Comparison of ENCODE assay signal across 15 cellular contexts in genomic region chr17:6642592-6642991, GRCh38. TPM values are rescaled to one million over a fixed set of nuclear protein-coding genes. Genes with fewer than 3 reads are reported as not detected.
DNase-seq lines count a peak whose midpoint lies in the region; ATAC-seq and TF ChIP-seq lines count a peak whose summit lies in the region.
"Had no signal": no experiment of that assay in that cellular context is flagged by ENCODE, and none has a peak within 500 bp of the region (broad histone marks: within the 10 kb centered on the region; RNA-seq: fewer than 3 reads in every experiment).

No MANE protein-coding gene starts in this region.

- H3K4me3 ChIP-seq in endodermal cell (ENCODE audit: low read length): peak overlapping the region; percentile 91

- POLR2A ChIA-PET in activated CD4-positive, alpha-beta T cell treated with anti-CD3 and anti-CD28 coated beads, Interleukin-2, amount 10 ng/mL, durations not matched to agents 7 days and 5 days (lab: Charles Lee): interaction anchor here (2.0 kb wide), 1 partner anchor 9 kb away, joined by 6 read pairs; the partner anchor contains the start of genes C17orf100 and MED31
- POLR2A ChIA-PET in RWPE1 (lab: Yijun Ruan, JAX; ENCODE audit: low non-redundant PET): no interaction called here

- DNase-seq in activated CD4-positive, alpha-beta T cell treated with anti-CD3 and anti-CD28 coated beads, Interleukin-2, amount 10 ng/mL, durations not matched to agents 7 days and 5 days: no peak
- DNase-seq in activated CD4-positive, alpha-beta T cell treated with anti-CD3 and anti-CD28 coated beads, Interleukin-2, amount 50 U/mL, for 4 hours: no peak
- DNase-seq in RWPE1 (ENCODE audit: low spot score) (peak; percentile 62), endodermal cell (no peak), progenitor cell of endocrine pancreas (ENCODE audit: low spot score, unreplicated experiment) (no peak), OCI-M1 (lab: John Stamatoyannopoulos, UW) (no peak), left colon (no peak), KBM-7 (no peak)
- DNase-seq: activated gamma-delta T cell; effector CD4-positive, alpha-beta T cell; GOT3; NCI-H1105 treated with DMSO at 0.1 percent for 48 hours; NK-92 treated with Interleukin-12 subunit alpha and Interleukin-12 subunit beta, amount 100 ng/mL, for 24 hours; stimulated activated CD4-positive, alpha-beta T cell treated with anti-CD3 and anti-CD28 coated beads, Interleukin-2, amount 100 ng/mL, for 48 hours; substantia nigra had no signal

- peak overlapping the region; percentile 28 for H3K4me3 Mint-ChIP-seq in activated CD4-positive, alpha-beta T cell treated with anti-CD3 and anti-CD28 coated beads, Interleukin-2, amount 10 ng/mL, durations not matched to agents 7 days and 5 days
- H3K4me3 Mint-ChIP-seq in endodermal cell (peak overlapping the region; percentile 89), progenitor cell of endocrine pancreas (ENCODE audit: low read depth) (peak overlapping the region; percentile 14)

- TF ChIP-seq CTCF in RWPE1 (conservative IDR thresholded peaks at IDR 0.05; ENCODE audit: low read depth) (no peak), endodermal cell (conservative IDR thresholded peaks at IDR 0.05) (no peak), progenitor cell of endocrine pancreas (IDR thresholded peaks at IDR 0.05; ENCODE audit: unreplicated experiment) (no peak)

- H3K9ac ChIP-seq in endodermal cell (ENCODE audit: extremely low read depth, low read length, poor library complexity, severe bottlenecking): no peak overlapping the region

- WGBS in endodermal cell (ENCODE audit: insufficient coverage in 1 of 2, insufficient read length in 1 of 2), 2 experiments: 83 to 100% methylated on average over 1 to 2 of the region's 2 CpGs

- in situ Hi-C loops in KBM-7 (cut with MboI; ENCODE audit: low pct_unique_long_range_greater_than_20kb, low sequenced_read_pairs): loop anchor here (25.0 kb wide), 1 partner anchor 180 kb away; no protein-coding TSS in a partner anchor

- peaks cover 67% of the 10 kb centered on the region for H3K4me1 Mint-ChIP-seq in activated CD4-positive, alpha-beta T cell treated with anti-CD3 and anti-CD28 coated beads, Interleukin-2, amount 10 ng/mL, durations not matched to agents 7 days and 5 days
- H3K4me1 Mint-ChIP-seq in endodermal cell (peaks cover 18% of the 10 kb centered on the region), progenitor cell of endocrine pancreas (ENCODE audit: low read depth) (peaks cover 21% of the 10 kb centered on the region)

- no peak overlapping the region for H3K27ac ChIP-seq in RWPE1
- no peak overlapping the region for H3K27ac ChIP-seq in endodermal cell (ENCODE audit: low read depth, low read length)

- CTCF ChIA-PET in activated CD4-positive, alpha-beta T cell treated with anti-CD3 and anti-CD28 coated beads, Interleukin-2, amount 10 ng/mL, durations not matched to agents 7 days and 5 days (lab: Charles Lee): interaction anchor here (1.1 kb wide), 1 partner anchor 503 kb away, joined by 4 read pairs; no protein-coding TSS in a partner anchor
- CTCF ChIA-PET in RWPE1 (lab: Yijun Ruan, JAX): interaction anchor here (1.2 kb wide), 1 partner anchor 88 kb away, joined by 3 read pairs; no protein-coding TSS in a partner anchor

- no peaks in the 10 kb centered on the region for H3K9me3 Mint-ChIP-seq in activated CD4-positive, alpha-beta T cell treated with anti-CD3 and anti-CD28 coated beads, Interleukin-2, amount 10 ng/mL, durations not matched to agents 7 days and 5 days
- H3K9me3 Mint-ChIP-seq in endodermal cell (no peaks in the 10 kb centered on the region), progenitor cell of endocrine pancreas (ENCODE audit: low read depth) (no peaks in the 10 kb centered on the region)

- peaks cover 49% of the 10 kb centered on the region for H3K36me3 ChIP-seq in endodermal cell (ENCODE audit: control insufficient read depth, insufficient read depth, low read length)

- H3K4me1 ChIP-seq in endodermal cell (ENCODE audit: control insufficient read depth, insufficient read depth, low read length): peaks cover 12% of the 10 kb centered on the region

- peaks cover 38% of the 10 kb centered on the region for H3K36me3 Mint-ChIP-seq in activated CD4-positive, alpha-beta T cell treated with anti-CD3 and anti-CD28 coated beads, Interleukin-2, amount 10 ng/mL, durations not matched to agents 7 days and 5 days (ENCODE audit: low read depth)
- H3K36me3 Mint-ChIP-seq in endodermal cell (ENCODE audit: low read depth) (peaks cover 18% of the 10 kb centered on the region), progenitor cell of endocrine pancreas (ENCODE audit: insufficient read depth) (peaks cover 5% of the 10 kb centered on the region)

- H3K27ac Mint-ChIP-seq in activated CD4-positive, alpha-beta T cell treated with anti-CD3 and anti-CD28 coated beads, Interleukin-2, amount 10 ng/mL, durations not matched to agents 7 days and 5 days: no peak overlapping the region
- H3K27ac Mint-ChIP-seq in endodermal cell (no peak overlapping the region), progenitor cell of endocrine pancreas (no peak overlapping the region)

- H3K27me3 ChIP-seq in endodermal cell (ENCODE audit: control insufficient read depth, insufficient read depth, low read length, poor library complexity, severe bottlenecking): no peaks in the 10 kb centered on the region

- intact Hi-C loops in left colon (cut with DNase I, micrococcal nuclease): no loop called here

- no peak for ATAC-seq in left colon

- no peaks in the 10 kb centered on the region for H3K9me3 ChIP-seq in endodermal cell (ENCODE audit: control insufficient read depth, low read length)

- no peaks in the 10 kb centered on the region for H3K27me3 Mint-ChIP-seq in activated CD4-positive, alpha-beta T cell treated with anti-CD3 and anti-CD28 coated beads, Interleukin-2, amount 10 ng/mL, durations not matched to agents 7 days and 5 days
- H3K27me3 Mint-ChIP-seq in endodermal cell (ENCODE audit: insufficient read depth) (no peaks in the 10 kb centered on the region), progenitor cell of endocrine pancreas (no peaks in the 10 kb centered on the region)

RNA-seq across cellular contexts. Expression of gene TXNDC17, which starts 1.7 kb away (rescaled TPM):
- 10 to 100 TPM; 49.0 to 69.0 TPM for total RNA-seq in activated CD4-positive, alpha-beta T cell treated with anti-CD3 and anti-CD28 coated beads, Interleukin-2, amount 10 ng/mL, durations not matched to agents 7 days and 5 days
- total RNA-seq in endodermal cell: 100 to 1,000 TPM; 135 to 151 TPM
- polyA plus RNA-seq in endodermal cell (2013, experiment 1 of 2): 175 TPM
- 166 TPM for polyA plus RNA-seq in endodermal cell (2013, experiment 2 of 2)
- 104 and 105 TPM in 2 replicates for total RNA-seq in progenitor cell of endocrine pancreas
- 100 to 1,000 TPM; 135 to 151 TPM for total RNA-seq in left colon

RNA-seq across cellular contexts. Expression of gene KIAA0753, which starts 2.1 kb away (rescaled TPM):
- total RNA-seq in activated CD4-positive, alpha-beta T cell treated with anti-CD3 and anti-CD28 coated beads, Interleukin-2, amount 10 ng/mL, durations not matched to agents 7 days and 5 days: 10 to 100 TPM; 16.3 to 17.6 TPM
- total RNA-seq in endodermal cell (10 to 100 TPM; 37.2 to 50.1 TPM), progenitor cell of endocrine pancreas (55.9 and 58.2 TPM in 2 replicates), left colon (10 to 100 TPM; 14.1 to 15.8 TPM)
- polyA plus RNA-seq in endodermal cell (2013, experiment 1 of 2): 23.3 TPM
- 24.5 TPM for polyA plus RNA-seq in endodermal cell (2013, experiment 2 of 2)

RNA-seq across cellular contexts. Expression of gene MED31, which starts 8.8 kb away (rescaled TPM):
- total RNA-seq in activated CD4-positive, alpha-beta T cell treated with anti-CD3 and anti-CD28 coated beads, Interleukin-2, amount 10 ng/mL, durations not matched to agents 7 days and 5 days: 10 to 100 TPM; 19.4 to 20.3 TPM
- 10 to 100 TPM; 12.8 to 16.6 TPM for total RNA-seq in endodermal cell
- polyA plus RNA-seq in endodermal cell (2013, experiment 1 of 2): 25.6 TPM
- 22.8 TPM for polyA plus RNA-seq in endodermal cell (2013, experiment 2 of 2)
- total RNA-seq in progenitor cell of endocrine pancreas: 17.8 and 18.2 TPM in 2 replicates
- 10 to 100 TPM in 1 of 2 donors, 1 to 10 TPM in 1; 9.2 to 11.3 TPM for total RNA-seq in left colon

RNA-seq across cellular contexts. Expression of gene C17orf100, which starts 9.0 kb away (rescaled TPM):
- total RNA-seq in activated CD4-positive, alpha-beta T cell treated with anti-CD3 and anti-CD28 coated beads, Interleukin-2, amount 10 ng/mL, durations not matched to agents 7 days and 5 days: 1 to 10 TPM; 1.9 to 2.5 TPM
- total RNA-seq in endodermal cell: 1 to 10 TPM; 2.7 to 3.0 TPM
- 5.2 TPM for polyA plus RNA-seq in endodermal cell (2013, experiment 1 of 2)
- polyA plus RNA-seq in endodermal cell (2013, experiment 2 of 2): 4.6 TPM
- 6.1 TPM in 2 replicates for total RNA-seq in progenitor cell of endocrine pancreas
- 1 to 10 TPM; 2.0 to 3.2 TPM for total RNA-seq in left colon

Comparison
In these comparisons a context has a peak if more than half of its experiments do, and no peak if none do; other contexts are left out.
1. H3K4me3 Mint-ChIP-seq: peak in every context shown above with its lines; median percentile 89 in endodermal cell; 28 in activated CD4-positive, alpha-beta T cell treated with anti-CD3 and anti-CD28 coated beads, Interleukin-2, amount 10 ng/mL, durations not matched to agents 7 days and 5 days; 14 in progenitor cell of endocrine pancreas.